ENCODE assay signal across 8 cellular contexts in genomic region chr1:160291248-160292220, GRCh38. TPM values are rescaled to one million over a fixed set of nuclear protein-coding genes. Genes with fewer than 3 reads are reported as not detected.
DNase-seq lines count a peak whose midpoint lies in the region; ATAC-seq, FAIRE-seq and TF ChIP-seq lines count a peak whose summit lies in the region.

No MANE protein-coding gene starts in this region.

- H3K4me1 Mint-ChIP-seq in activated CD8-positive, alpha-beta memory T cell treated with anti-CD3 and anti-CD28 coated beads, Interleukin-2, amount 10 ng/mL, durations not matched to agents 7 days and 5 days, result no peaks in the 10 kb centered on the region
- peaks cover 16% of the 10 kb centered on the region for H3K4me1 Mint-ChIP-seq in endothelial cell (ENCODE audit: unreplicated experiment)

- CTCF ChIA-PET in activated CD8-positive, alpha-beta memory T cell treated with anti-CD3 and anti-CD28 coated beads, Interleukin-2, amount 10 ng/mL, durations not matched to agents 7 days and 5 days (lab: Charles Lee), result interaction anchor here (0.7 to 6.0 kb wide), 53 partner anchors 7 to 294 kb away, joined by 3 to 66 read pairs (median 7); partner anchors contain the start of genes CASQ1, COPA, DCAF8 and IGSF8

- H3K27ac Mint-ChIP-seq in activated CD8-positive, alpha-beta memory T cell treated with anti-CD3 and anti-CD28 coated beads, Interleukin-2, amount 10 ng/mL, durations not matched to agents 7 days and 5 days, result peak overlapping the region; percentile 10
- H3K27ac Mint-ChIP-seq in endothelial cell (ENCODE audit: unreplicated experiment), result peak overlapping the region; percentile 68

- no peak for FAIRE-seq in HTR-8/SVneo (lab: Jason Lieb, UNC)

- no peaks in the 10 kb centered on the region for H3K27me3 Mint-ChIP-seq in activated CD8-positive, alpha-beta memory T cell treated with anti-CD3 and anti-CD28 coated beads, Interleukin-2, amount 10 ng/mL, durations not matched to agents 7 days and 5 days
- no peaks in the 10 kb centered on the region for H3K27me3 Mint-ChIP-seq in endothelial cell (ENCODE audit: unreplicated experiment)

- no peak overlapping the region for H3K4me3 Mint-ChIP-seq in activated CD8-positive, alpha-beta memory T cell treated with anti-CD3 and anti-CD28 coated beads, Interleukin-2, amount 10 ng/mL, durations not matched to agents 7 days and 5 days
- H3K4me3 Mint-ChIP-seq in endothelial cell (ENCODE audit: unreplicated experiment), result peak overlapping the region; percentile 57

- peaks cover 52% of the 10 kb centered on the region for H3K36me3 Mint-ChIP-seq in activated CD8-positive, alpha-beta memory T cell treated with anti-CD3 and anti-CD28 coated beads, Interleukin-2, amount 10 ng/mL, durations not matched to agents 7 days and 5 days
- peaks cover 64% of the 10 kb centered on the region for H3K36me3 Mint-ChIP-seq in endothelial cell (ENCODE audit: low read depth, unreplicated experiment)

- TF ChIP-seq CTCF in endothelial cell (IDR thresholded peaks at IDR 0.05; ENCODE audit: unreplicated experiment), result peak; percentile 88

- H3K9me3 Mint-ChIP-seq in activated CD8-positive, alpha-beta memory T cell treated with anti-CD3 and anti-CD28 coated beads, Interleukin-2, amount 10 ng/mL, durations not matched to agents 7 days and 5 days (ENCODE audit: low read depth), result no peaks in the 10 kb centered on the region
- H3K9me3 Mint-ChIP-seq in endothelial cell (ENCODE audit: unreplicated experiment), result no peaks in the 10 kb centered on the region

- ATAC-seq in GM18511 (IDR thresholded peaks at IDR 0.05; ENCODE audit: unreplicated experiment), result peak; percentile 72
- peak; percentile 93 for ATAC-seq in activated CD8-positive, alpha-beta memory T cell treated with anti-CD3 and anti-CD28 coated beads, Interleukin-2, amount 10 ng/mL, durations not matched to agents 7 days and 5 days

- DNase-seq in A172 (ENCODE audit: low spot score) (peak; percentile 86), HTR-8/SVneo (ENCODE audit: insufficient read length, low spot score) (peak; percentile 44), NOMO-1 treated with dmso at 0.1 percent for 144 hours (lab: John Stamatoyannopoulos, UW; ENCODE audit: unreplicated experiment) (peak; percentile 47), endothelial cell (ENCODE audit: low spot score) (peak; percentile 43), middle frontal gyrus (ENCODE audit: extremely low spot score, low spot score) (peak; percentile 53)
- DNase-seq in activated CD8-positive, alpha-beta memory T cell treated with anti-CD3 and anti-CD28 coated beads, Interleukin-2, amount 10 ng/mL, durations not matched to agents 7 days and 5 days, result peak; percentile 78
- DNase-seq in stimulated activated CD8-positive, alpha-beta memory T cell treated with anti-CD3 and anti-CD28 coated beads, Interleukin-7, amount 100 ng/mL, for 1 hour (ENCODE audit: low read depth in 2 of 2), result peak; percentile 27 to 37

RNA-seq across cellular contexts. Expression of gene PEX19, which starts 6.6 kb away (rescaled TPM):
- total RNA-seq in A172 (2014; rRNA removed; shearing (Covaris generic)), result 70.3 and 102 TPM in 2 replicates
- total RNA-seq in activated CD8-positive, alpha-beta memory T cell treated with anti-CD3 and anti-CD28 coated beads, Interleukin-2, amount 10 ng/mL, durations not matched to agents 7 days and 5 days, result 10 to 100 TPM; 49.4 to 54.4 TPM
- total RNA-seq in endothelial cell (ENCODE audit: unreplicated experiment), result 61.7 TPM

RNA-seq across cellular contexts. Expression of gene DCAF8, which starts 29.2 kb away (rescaled TPM):
- total RNA-seq in A172 (2014; rRNA removed; shearing (Covaris generic)), result 86.5 and 90.0 TPM in 2 replicates
- 100 to 1,000 TPM; 115 to 117 TPM for total RNA-seq in activated CD8-positive, alpha-beta memory T cell treated with anti-CD3 and anti-CD28 coated beads, Interleukin-2, amount 10 ng/mL, durations not matched to agents 7 days and 5 days
- 134 TPM for total RNA-seq in endothelial cell (ENCODE audit: unreplicated experiment)

RNA-seq across cellular contexts. Expression of gene COPA, which starts 51.5 kb away (rescaled TPM):
- total RNA-seq in A172 (2014; rRNA removed; shearing (Covaris generic)), result 243 and 261 TPM in 2 replicates
- 100 to 1,000 TPM; 138 to 139 TPM for total RNA-seq in activated CD8-positive, alpha-beta memory T cell treated with anti-CD3 and anti-CD28 coated beads, Interleukin-2, amount 10 ng/mL, durations not matched to agents 7 days and 5 days
- 178 TPM for total RNA-seq in endothelial cell (ENCODE audit: unreplicated experiment)

RNA-seq across cellular contexts. Expression of gene NCSTN, which starts 51.6 kb away (rescaled TPM):
- total RNA-seq in A172 (2014; rRNA removed; shearing (Covaris generic)), result 103 and 111 TPM in 2 replicates
- total RNA-seq in activated CD8-positive, alpha-beta memory T cell treated with anti-CD3 and anti-CD28 coated beads, Interleukin-2, amount 10 ng/mL, durations not matched to agents 7 days and 5 days, result 10 to 100 TPM; 59.8 to 61.8 TPM
- 115 TPM for total RNA-seq in endothelial cell (ENCODE audit: unreplicated experiment)

Comparison
In these comparisons a context has a peak if more than half of its experiments do, and no peak if none do; other contexts are left out.
1. Peak in every context shown above with its lines: DNase-seq and ATAC-seq.
2. DNase-seq: peak in every context shown above with its lines; median percentile 86 in A172; 78 in activated CD8-positive, alpha-beta memory T cell treated with anti-CD3 and anti-CD28 coated beads, Interleukin-2, amount 10 ng/mL, durations not matched to agents 7 days and 5 days; 53 in middle frontal gyrus; 47 in NOMO-1 treated with dmso at 0.1 percent for 144 hours; 44 in HTR-8/SVneo; 43 in endothelial cell; 32 in stimulated activated CD8-positive, alpha-beta memory T cell treated with anti-CD3 and anti-CD28 coated beads, Interleukin-7, amount 100 ng/mL, for 1 hour.